ENCODE assay signal across 27 cellular contexts in genomic region chr13:112573710-112574109, GRCh38. TPM values are rescaled to one million over a fixed set of nuclear protein-coding genes. Genes with fewer than 3 reads are reported as not detected.
DNase-seq lines count a peak whose midpoint lies in the region; FAIRE-seq and TF ChIP-seq lines count a peak whose summit lies in the region.
"Had no signal": no experiment of that assay in that cellular context is flagged by ENCODE, and none has a peak within 500 bp of the region (broad histone marks: within the 10 kb centered on the region; RNA-seq: fewer than 3 reads in every experiment).

No MANE protein-coding gene starts in this region.

- TF ChIP-seq CTCF in endothelial cell of umbilical vein (IDR thresholded peaks at IDR 0.05; ENCODE audit: extremely low read depth in 1 of 2, insufficient read depth in 1 of 2, low read depth in 1 of 2, low read length in 2 of 2) (no peak), neutrophil (IDR thresholded peaks at IDR 0.05) (no peak)

- H3K9ac ChIP-seq in BLaER1 treated with 17β-estradiol and CSF1 and Interleukin-3, amounts not matched to agents 10 nM and 100 nM = peak overlapping the region in 3 of 11 experiments; percentile 48 to 61 (median 49); a peak in 4 of 22 replicates
- no peak overlapping the region for H3K9ac ChIP-seq in endothelial cell of umbilical vein (replicated peaks; ENCODE audit: extremely low read depth, insufficient read depth, low read length)

- FAIRE-seq in H54 (lab: Jason Lieb, UNC) (peak; percentile 73), endothelial cell of umbilical vein (lab: Jason Lieb, UNC) (no peak)
- FAIRE-seq: A549, frontal cortex, G401.6 had no signal

- H2AFZ ChIP-seq in endothelial cell of umbilical vein (ENCODE audit: low read depth, low read length) = no peak overlapping the region

- intact Hi-C loops in endothelial cell of umbilical vein (cut with micrococcal nuclease) = loop anchor here (1.0 kb wide), 1 partner anchor 14 kb away; no protein-coding TSS in a partner anchor

- POLR2A ChIA-PET in endothelial cell of umbilical vein (lab: Charles Lee) = interaction anchor here (0.6 to 1.2 kb wide), 3 partner anchors 14 to 208 kb away, joined by 3 to 5 read pairs (median 5); no protein-coding TSS in a partner anchor

- CTCF ChIA-PET in endothelial cell of umbilical vein (lab: Charles Lee) = interaction anchor here (1.0 to 1.2 kb wide), 3 partner anchors 14 to 21 kb away, joined by 3 read pairs; partner anchors contain the start of gene TUBGCP3

- peak overlapping the region; percentile 73 to 91 (median 86) for H3K4me2 ChIP-seq in BLaER1 treated with 17β-estradiol and CSF1 and Interleukin-3, amounts not matched to agents 10 nM and 100 nM
- no peak overlapping the region for H3K4me2 ChIP-seq in endothelial cell of umbilical vein (ENCODE audit: insufficient read depth, low read length)
- H3K4me2 ChIP-seq: A549 had no signal

- in situ Hi-C loops in HAP-1 (cut with MboI; ENCODE audit: low sequenced_read_pairs) = no loop called here

- H3K27ac ChIP-seq in BLaER1 treated with 17β-estradiol and CSF1 and Interleukin-3, amounts not matched to agents 10 nM and 100 nM = peak overlapping the region in 9 of 11 experiments; percentile 33 to 73 (median 65); a peak in 14 of 22 replicates
- H3K27ac ChIP-seq in endothelial cell of umbilical vein (ENCODE audit: insufficient read depth, low read depth, low read length) (peak overlapping the region; percentile 89), neutrophil (peak overlapping the region; percentile 75)
- H3K27ac ChIP-seq: A549, SJCRH30, WERI-Rb-1 had no signal

- peaks cover 5 to 23% (median 19%) of the 10 kb centered on the region in 11 experiments; a peak in 21 of 22 replicates for H3K9me3 ChIP-seq in BLaER1 treated with 17β-estradiol and CSF1 and Interleukin-3, amounts not matched to agents 10 nM and 100 nM (replicated peaks in 1 of 11)
- H3K9me3 ChIP-seq in endothelial cell of umbilical vein (replicated peaks; ENCODE audit: control insufficient read depth, insufficient read depth, low read length) = no peaks in the 10 kb centered on the region
- H3K9me3 ChIP-seq in neutrophil = no peaks in the 10 kb centered on the region
- H3K9me3 ChIP-seq in HAP-1 = 0 out of 2 replicates have a peak, but pooled peaks cover 3% of the 10 kb centered on the region

- BruUV-seq in endothelial cell of umbilical vein (replicated peaks; lab: Mats Ljungman, UMichigan) = no TSS peak

- H3K4me1 ChIP-seq in BLaER1 treated with 17β-estradiol and CSF1 and Interleukin-3, amounts not matched to agents 10 nM and 100 nM = peaks cover 33 to 53% (median 43%) of the 10 kb centered on the region in 10 experiments
- H3K4me1 ChIP-seq in endothelial cell of umbilical vein (ENCODE audit: control insufficient read depth, extremely low read depth, insufficient read depth, low read length) = peaks cover 35% of the 10 kb centered on the region
- H3K4me1 ChIP-seq in neutrophil (ENCODE audit: control insufficient read depth in 1 of 2, insufficient read depth in 1 of 2, low read depth in 1 of 2, low read length in 1 of 2) = peaks cover 24 to 32% of the 10 kb centered on the region in 2 experiments
- H3K4me1 ChIP-seq in HAP-1 = 0 out of 2 replicates have a peak, but pooled peaks cover 2% of the 10 kb centered on the region
- H3K4me1 ChIP-seq: A549, SJCRH30 had no signal

- peaks cover 13 to 58% (median 43%) of the 10 kb centered on the region in 11 experiments for H3K36me3 ChIP-seq in BLaER1 treated with 17β-estradiol and CSF1 and Interleukin-3, amounts not matched to agents 10 nM and 100 nM
- H3K36me3 ChIP-seq in endothelial cell of umbilical vein (ENCODE audit: control insufficient read depth in 2 of 2, extremely low read depth in 1 of 2, insufficient read depth in 2 of 2, low read length in 2 of 2) = no peaks in the 10 kb centered on the region
- H3K36me3 ChIP-seq in neutrophil = peaks cover 4% of the 10 kb centered on the region
- peaks cover 2% of the 10 kb centered on the region; the same call in 1 of the 2 replicates for H3K36me3 ChIP-seq in HAP-1 (replicated peaks)
- H3K36me3 ChIP-seq: SJCRH30 had no signal

- dilution Hi-C loops in endothelial cell of umbilical vein (cut with MboI; ENCODE audit: extremely low pct_ligation_motif_present, low sequenced_read_pairs) = no loop called here

- no peak overlapping the region for H3K4me3 ChIP-seq in BLaER1 treated with 17β-estradiol and CSF1 and Interleukin-3, amounts not matched to agents 10 nM and 100 nM
- H3K4me3 ChIP-seq in endothelial cell of umbilical vein (replicated peaks in 1 of 3; ENCODE audit: insufficient read depth in 1 of 3, low read depth in 1 of 3, low read length in 3 of 3) (no peak overlapping the region), neutrophil (ENCODE audit: low read depth in 1 of 2, low read length in 1 of 2) (no peak overlapping the region), HAP-1 (no peak overlapping the region)
- H3K4me3 ChIP-seq: A549, SJCRH30 had no signal

- H3K9me1 ChIP-seq in endothelial cell of umbilical vein (replicated peaks; ENCODE audit: control insufficient read depth, extremely low read depth, insufficient read depth, low read length) = no peaks in the 10 kb centered on the region

- no peak for DNase-seq in H54 (ENCODE audit: insufficient read length, low spot score)
- DNase-seq in endothelial cell of umbilical vein (ENCODE audit: low read depth, low spot score) = no peak
- no peak for DNase-seq in HAP-1 (ENCODE audit: low spot score in 2 of 2)
- DNase-seq in germinal center (ENCODE audit: low spot score) = no peak
- DNase-seq in dermis blood vessel endothelial cell = no peak
- DNase-seq in DMS 273 treated with DMSO at 0.1 percent for 48 hours (lab: John Stamatoyannopoulos, UW) = no peak
- DNase-seq: activated CD4-positive, alpha-beta T cell treated with anti-CD3 and anti-CD28 coated beads for 4 hours; activated CD8-positive, alpha-beta T cell treated with anti-CD3 and anti-CD28 coated beads, Interleukin-2, amount 10 ng/mL, durations not matched to agents 7 days and 5 days; amniotic stem cell; CD8-positive, alpha-beta memory T cell; GOT3; KBM-7; NCI-H1092; NCI-H1930; NCI-H2227 treated with DMSO at 0.1 percent for 48 hours; NCI-H82; RPMI8226; SJCRH30; substantia nigra; SW 1271; T-helper 9 cell; WERI-Rb-1 had no signal

- H3K79me2 ChIP-seq in endothelial cell of umbilical vein (ENCODE audit: control insufficient read depth, insufficient read depth, low read length) = peaks cover 95% of the 10 kb centered on the region

- H4K20me1 ChIP-seq in BLaER1 treated with 17β-estradiol and CSF1 and Interleukin-3, amounts not matched to agents 10 nM and 100 nM = peaks cover 42 to 88% (median 73%) of the 10 kb centered on the region in 11 experiments; a peak in 21 of 22 replicates
- H4K20me1 ChIP-seq in endothelial cell of umbilical vein (replicated peaks; ENCODE audit: control insufficient read depth, extremely low read depth, insufficient read depth, low read length) = no peaks in the 10 kb centered on the region

- TF ChIP-seq POLR2A in H54 (IDR thresholded peaks at IDR 0.05; ENCODE audit: low read depth, low read length) = no peak
- no peak for TF ChIP-seq POLR2A in endothelial cell of umbilical vein (IDR thresholded peaks at IDR 0.05; ENCODE audit: low read depth, low read length)

- no peaks in the 10 kb centered on the region for H3K27me3 ChIP-seq in BLaER1 treated with 17β-estradiol and CSF1 and Interleukin-3, amounts not matched to agents 10 nM and 100 nM
- no peaks in the 10 kb centered on the region for H3K27me3 ChIP-seq in endothelial cell of umbilical vein (ENCODE audit: control insufficient read depth in 2 of 2, insufficient read depth in 2 of 2, low read length in 2 of 2)
- no peaks in the 10 kb centered on the region for H3K27me3 ChIP-seq in neutrophil
- H3K27me3 ChIP-seq in HAP-1 (ENCODE audit: low read depth) = no peaks in the 10 kb centered on the region
- H3K27me3 ChIP-seq: SJCRH30 had no signal

TF ChIP-seq in endothelial cell of umbilical vein, 7 proteins besides CTCF, POLR2A, EP300 and RAD21:
- TF ChIP-seq MYC (IDR thresholded peaks at IDR 0.05; ENCODE audit: low read depth, low read length) (no peak), POLR2AphosphoS5 (IDR thresholded peaks at IDR 0.05; ENCODE audit: insufficient read depth, low read depth, low read length) (no peak), MAX (IDR thresholded peaks at IDR 0.05; ENCODE audit: insufficient read depth, insufficient read length) (no peak), GATA2 (IDR thresholded peaks at IDR 0.05; ENCODE audit: insufficient read depth, insufficient read length, low read depth, low read length) (no peak), JUN (IDR thresholded peaks at IDR 0.05; ENCODE audit: borderline replicate concordance, insufficient read depth, insufficient read length, low read depth) (no peak), FOS (IDR thresholded peaks at IDR 0.05; ENCODE audit: borderline replicate concordance, insufficient read depth, low read length) (no peak), EZH2 (IDR thresholded peaks at IDR 0.05; ENCODE audit: borderline replicate concordance, low read depth, low read length, severe bottlenecking) (no peak)
TF ChIP-seq in endothelial cell of umbilical vein: peak in this region for 0.

RNA-seq across cellular contexts. Expression of gene TUBGCP3, which starts 14.2 kb away (rescaled TPM):
- total RNA-seq in endothelial cell of umbilical vein = 44.0 and 47.7 TPM in 2 replicates
- 35.8 and 36.4 TPM in 2 replicates for polyA plus RNA-seq in endothelial cell of umbilical vein
- polyA plus RNA-seq in endothelial cell of umbilical vein (2011; cell fraction: cytosol; rRNA removed) = 33.4 and 34.2 TPM in 2 replicates
- 80.1 and 93.9 TPM in 2 replicates for polyA plus RNA-seq in endothelial cell of umbilical vein (2011; cell fraction: nucleus; rRNA removed)
- polyA plus RNA-seq in endothelial cell of umbilical vein (2012) = 20.1 and 20.9 TPM in 2 replicates
- polyA minus RNA-seq in endothelial cell of umbilical vein = 77.6 and 81.4 TPM in 2 replicates
- 26.1 TPM for polyA minus RNA-seq in endothelial cell of umbilical vein (2011; cell fraction: cytosol; rRNA and poly(A)+ RNA removed)
- 107 and 136 TPM in 2 replicates for polyA minus RNA-seq in endothelial cell of umbilical vein (2011; cell fraction: nucleus; rRNA and poly(A)+ RNA removed)
- 29.6 and 35.0 TPM in 2 replicates for total RNA-seq in dermis blood vessel endothelial cell
